In the genomic region with DNA sequence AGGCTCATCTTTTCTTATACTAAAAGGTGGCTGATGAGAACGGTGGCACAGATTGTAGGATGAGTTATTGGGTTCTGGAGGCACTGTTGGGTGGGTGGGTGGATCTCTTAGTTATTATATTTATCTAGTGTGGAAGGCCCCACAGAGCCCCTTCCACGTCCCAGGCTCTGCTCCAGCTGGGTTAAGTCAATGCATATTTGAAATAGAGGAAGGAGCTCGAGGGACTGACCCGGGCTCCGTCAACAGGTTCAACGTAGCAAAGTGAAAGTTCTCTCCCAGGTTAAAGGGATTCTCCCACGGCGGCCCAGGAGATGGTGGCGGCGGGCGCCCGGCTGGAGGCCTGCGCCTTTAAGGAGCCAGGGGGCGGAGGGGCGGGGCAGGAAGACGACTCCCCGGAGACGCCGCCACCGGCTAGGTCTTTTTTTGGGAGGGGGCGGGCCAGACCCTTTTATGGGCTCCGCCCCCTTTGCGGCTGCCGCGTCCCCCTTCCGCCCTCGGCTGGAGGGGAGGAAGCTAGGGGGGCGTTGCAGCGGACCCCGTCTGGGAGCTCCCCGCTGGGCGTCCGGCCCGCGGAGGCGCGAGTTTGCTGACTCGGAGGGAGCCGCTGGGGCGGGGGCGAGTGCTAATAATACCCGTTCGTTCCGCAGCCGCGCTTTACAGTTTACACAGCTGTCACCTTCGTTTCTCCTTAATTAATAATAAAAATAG, we compare ENCODE assay signal across 8 cellular contexts. TPM values are rescaled to one million over a fixed set of nuclear protein-coding genes. Genes with fewer than 3 reads are reported as not detected.
A peak's percentile ranks its signal among the peaks of the same experiment; 100 is the strongest.
DNase-seq lines count a peak whose midpoint lies in the region; ATAC-seq and TF ChIP-seq lines count a peak whose summit lies in the region.

No MANE protein-coding gene starts in this region.

- CTCF ChIA-PET in Calu3 (lab: Charles Lee) = interaction anchor here (0.7 to 1.6 kb wide), 5 partner anchors 13 to 208 kb away, joined by 3 to 7 read pairs (median 4); no protein-coding TSS in a partner anchor

- H3K9ac ChIP-seq in HUES6 (ENCODE audit: low read length) = peak overlapping the region; percentile 95
- H3K9ac ChIP-seq in OCI-LY3 (ENCODE audit: low read length) = peak overlapping the region; percentile 99
- peak overlapping the region; percentile 69 for H3K9ac ChIP-seq in muscle layer of colon (ENCODE audit: low read length)

- TF ChIP-seq POLR2A in erythroblast (IDR thresholded peaks at IDR 0.05; ENCODE audit: low read length) = peak; percentile 35

- no peaks in the 10 kb centered on the region for H3K9me3 Mint-ChIP-seq in Calu3 (ENCODE audit: low read depth, unreplicated experiment)

- peak overlapping the region; percentile 87; the same call in 1 of the 2 replicates for H3K27ac ChIP-seq in HUES6 (ENCODE audit: low read depth, low read length)
- peak overlapping the region; percentile 86 for H3K27ac ChIP-seq in OCI-LY3 (ENCODE audit: low read length)
- H3K27ac ChIP-seq in muscle layer of colon (ENCODE audit: low read depth, low read length) = peak overlapping the region; percentile 94

- TF ChIP-seq CTCF in Calu3 (IDR thresholded peaks at IDR 0.05; ENCODE audit: unreplicated experiment) (peak; percentile 29), OCI-LY3 (IDR thresholded peaks at IDR 0.05; ENCODE audit: low read depth, low read length) (no peak; the same call in 1 of the 2 replicates)

- peak overlapping the region; percentile 73 for H3K4me3 Mint-ChIP-seq in Calu3 (ENCODE audit: low read depth, unreplicated experiment)

- H3K4me1 Mint-ChIP-seq in Calu3 (ENCODE audit: low read depth, unreplicated experiment) = peaks cover 20% of the 10 kb centered on the region

- peak overlapping the region; percentile 80 for H3K4me3 ChIP-seq in HUES6 (ENCODE audit: low read depth, low read length)
- H3K4me3 ChIP-seq in OCI-LY3 (ENCODE audit: low read length) = peak overlapping the region; percentile 95
- peak overlapping the region; percentile 66 to 82 for H3K4me3 ChIP-seq in muscle layer of colon (ENCODE audit: low read depth in 1 of 2, low read length in 2 of 2)

- peaks cover 33% of the 10 kb centered on the region for H3K79me2 ChIP-seq in OCI-LY3 (ENCODE audit: low read length)

- no TSS peak for BruUV-seq in Calu3 (replicated peaks; lab: Mats Ljungman, UMichigan)

- H2AFZ ChIP-seq in OCI-LY3 (ENCODE audit: low read depth, low read length) = peak overlapping the region; percentile 11; the same call in 1 of the 2 replicates

- peaks cover 34% of the 10 kb centered on the region for H3K36me3 Mint-ChIP-seq in Calu3 (ENCODE audit: insufficient read depth, unreplicated experiment)

- H3K4me1 ChIP-seq in HUES6 (ENCODE audit: control insufficient read depth, insufficient read depth, low read length) = peaks cover 24% of the 10 kb centered on the region
- peaks cover 30% of the 10 kb centered on the region for H3K4me1 ChIP-seq in OCI-LY3 (ENCODE audit: low read length)
- peaks cover 36% of the 10 kb centered on the region for H3K4me1 ChIP-seq in muscle layer of colon (ENCODE audit: insufficient read depth, low read length)

- ATAC-seq in GM21423 (IDR thresholded peaks at IDR 0.05; ENCODE audit: unreplicated experiment) = peak; percentile 70

- H3K9me3 ChIP-seq in HUES6 (ENCODE audit: control insufficient read depth, insufficient read depth, low read depth, low read length) = no peaks in the 10 kb centered on the region
- H3K9me3 ChIP-seq in OCI-LY3 (ENCODE audit: insufficient read depth, low read length) = no peaks in the 10 kb centered on the region
- no peaks in the 10 kb centered on the region for H3K9me3 ChIP-seq in muscle layer of colon (ENCODE audit: low read length)

- H3K27me3 Mint-ChIP-seq in Calu3 (ENCODE audit: unreplicated experiment) = peaks cover 10% of the 10 kb centered on the region

- peaks cover 24% of the 10 kb centered on the region for H4K20me1 ChIP-seq in OCI-LY3 (ENCODE audit: insufficient read depth, low read length)

- intact Hi-C loops in Calu3 (cut with micrococcal nuclease; ENCODE audit: unreplicated experiment) = loop anchor here (10.0 kb wide), 1 partner anchor 192 kb away; no protein-coding TSS in a partner anchor

- H3K36me3 ChIP-seq in HUES6 (ENCODE audit: control insufficient read depth, insufficient read depth, low read length) = peaks cover 14% of the 10 kb centered on the region
- H3K36me3 ChIP-seq in OCI-LY3 (replicated peaks; ENCODE audit: low read depth, low read length) = peaks cover 8% of the 10 kb centered on the region
- peaks cover 14% of the 10 kb centered on the region for H3K36me3 ChIP-seq in muscle layer of colon (ENCODE audit: insufficient read depth, low read length)

- peak overlapping the region; percentile 97 for H3K4me2 ChIP-seq in OCI-LY3 (ENCODE audit: low read length)

- peak overlapping the region; percentile 33 for H3K27ac Mint-ChIP-seq in Calu3 (ENCODE audit: unreplicated experiment)

- DNase-seq in Calu3 = peak; percentile 95
- peak; percentile 90 for DNase-seq in activated T-cell treated with anti-CD3 and anti-CD28 coated beads for 24 hours (ENCODE audit: low read depth)
- DNase-seq in erythroblast (lab: John Stamatoyannopoulos, UW) = peak; percentile 92 to 94
- peak; percentile 84 to 86 for DNase-seq in stimulated activated CD8-positive, alpha-beta memory T cell treated with anti-CD3 and anti-CD28 coated beads, Interleukin-7, amount 100 ng/mL, for 1 hour (ENCODE audit: low read depth in 2 of 2)

- H3K27me3 ChIP-seq in HUES6 (ENCODE audit: control insufficient read depth, insufficient read depth, low read length) (no peaks in the 10 kb centered on the region), OCI-LY3 (ENCODE audit: low read depth, low read length) (no peaks in the 10 kb centered on the region), muscle layer of colon (ENCODE audit: control insufficient read depth in 1 of 2, insufficient read depth in 2 of 2, low read length in 2 of 2) (no peaks in the 10 kb centered on the region)

RNA-seq across cellular contexts. Expression of a gene that starts 1.5 kb away (rescaled TPM):
- total RNA-seq in Calu3 (2022) = 203 and 221 TPM in 2 replicates

RNA-seq across cellular contexts. Expression of a gene that starts 6.5 kb away (rescaled TPM):
- not detected in 2 replicates for total RNA-seq in Calu3 (2022)

RNA-seq across cellular contexts. Expression of a gene that starts 20.9 kb away (rescaled TPM):
- not detected in 2 replicates for total RNA-seq in Calu3 (2022)

RNA-seq across cellular contexts. Expression of a gene that starts 31.1 kb away (rescaled TPM):
- total RNA-seq in Calu3 (2022) = 2.6 and 2.7 TPM in 2 replicates

Comparison
In these comparisons a context has a peak if more than half of its experiments do, and no peak if none do; other contexts are left out.
1. Peak in every context shown above with its lines: DNase-seq, ATAC-seq, H3K4me3 ChIP-seq and H3K27ac ChIP-seq.